In the genomic region with DNA sequence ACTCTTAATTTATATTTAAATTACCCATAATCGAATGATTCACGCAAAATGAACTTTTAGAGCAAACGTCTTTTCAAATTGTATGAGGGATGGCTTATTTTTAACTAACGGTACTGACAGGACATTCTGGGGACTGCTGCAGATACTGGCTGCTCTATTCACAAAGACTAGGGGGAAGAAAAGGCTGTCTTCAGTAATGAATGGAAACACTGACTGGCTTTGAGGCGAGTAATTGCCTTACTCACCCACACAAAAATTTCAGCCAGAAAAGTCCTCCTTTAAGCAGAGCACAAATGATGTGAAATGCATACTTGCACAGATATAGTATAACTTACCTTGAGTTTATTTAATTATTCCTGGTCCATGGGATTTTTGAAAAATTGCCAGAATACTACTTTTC, we compare ENCODE assay signal across 22 cellular contexts.
A peak's percentile ranks its signal among the peaks of the same experiment; 100 is the strongest.
DNase-seq lines count a peak whose midpoint lies in the region; ATAC-seq and TF ChIP-seq lines count a peak whose summit lies in the region.
"Had no signal": no experiment of that assay in that cellular context is flagged by ENCODE, and none has a peak within 500 bp of the region (broad histone marks: within the 10 kb centered on the region; RNA-seq: fewer than 3 reads in every experiment).

No MANE protein-coding gene starts in this region.

- in situ Hi-C loops in ACHN (cut with HindIII; ENCODE audit: low pct_ligation_motif_present, low pct_unique_long_range_greater_than_20kb, low sequenced_read_pairs): no loop called here

- 74 to 88% methylated on average over 4 to 5 of the region's 5 CpGs for WGBS in endodermal cell (ENCODE audit: insufficient coverage in 1 of 2, insufficient read length in 1 of 2), 2 experiments
- WGBS in mesendoderm (ENCODE audit: extremely low coverage, insufficient coverage, low lambda C conversion rate): no CpG with 5 or more reads among the region's 5 CpGs

- H3K27me3 ChIP-seq in NT2/D1 (ENCODE audit: insufficient read depth, insufficient read length): no peaks in the 10 kb centered on the region
- H3K27me3 ChIP-seq in endodermal cell (ENCODE audit: control insufficient read depth, insufficient read depth, low read length, poor library complexity, severe bottlenecking): no peaks in the 10 kb centered on the region
- no peaks in the 10 kb centered on the region for H3K27me3 ChIP-seq in mesendoderm (ENCODE audit: insufficient read depth, low read length, poor library complexity)
- H3K27me3 ChIP-seq: MG63, SJSA1 had no signal

- H3K4me3 ChIP-seq in NT2/D1 (ENCODE audit: insufficient read length, low read depth) (no peak overlapping the region), endodermal cell (ENCODE audit: low read length) (no peak overlapping the region), mesendoderm (ENCODE audit: low read length) (no peak overlapping the region)
- H3K4me3 ChIP-seq: K562, MG63, SJSA1 had no signal

- no peak overlapping the region for H2AK5ac ChIP-seq in mesendoderm (ENCODE audit: low read length)

- H3K9me3 ChIP-seq in NT2/D1 (ENCODE audit: insufficient read depth, low read length) (no peaks in the 10 kb centered on the region), endodermal cell (ENCODE audit: control insufficient read depth, low read length) (no peaks in the 10 kb centered on the region)
- H3K9me3 ChIP-seq: MG63, SJSA1 had no signal

- H3K79me1 ChIP-seq in mesendoderm (ENCODE audit: low read length): no peaks in the 10 kb centered on the region

- DNase-seq in NT2/D1 (ENCODE audit: low read depth, low spot score) (peak; percentile 6), endodermal cell (no peak), mesendoderm (peak; percentile 40), retina (peak; percentile 21), OCI-M2 (lab: John Stamatoyannopoulos, UW; ENCODE audit: unreplicated experiment) (no peak), ACHN (no peak)
- DNase-seq: CD8-positive, alpha-beta memory T cell; DMS53; GDM1; MG63; NCI-H1417; NCI-H1694 treated with DMSO at 0.1 percent for 48 hours; NCI-H2107; NCI-H510A treated with DMSO at 0.1 percent for 48 hours; NCI-H774; NK-92 treated with Interleukin-12 subunit alpha and Interleukin-12 subunit beta, amount 100 ng/mL, for 24 hours had no signal

- no peaks in the 10 kb centered on the region for H3K36me3 Mint-ChIP-seq in endodermal cell (ENCODE audit: low read depth)
- H3K36me3 Mint-ChIP-seq: CD8-positive, alpha-beta memory T cell had no signal

- no peak overlapping the region for H2BK5ac ChIP-seq in mesendoderm (ENCODE audit: low read length)

- H3K4me1 ChIP-seq in NT2/D1 (ENCODE audit: insufficient read depth, insufficient read length) (no peaks in the 10 kb centered on the region), endodermal cell (ENCODE audit: control insufficient read depth, insufficient read depth, low read length) (peaks cover 3% of the 10 kb centered on the region), mesendoderm (ENCODE audit: control insufficient read depth, low read depth, low read length) (no peaks in the 10 kb centered on the region)
- H3K4me1 ChIP-seq: SJSA1 had no signal

- H3K27ac ChIP-seq in endodermal cell (ENCODE audit: low read depth, low read length): peak overlapping the region; percentile 19
- no peak overlapping the region for H3K27ac ChIP-seq in mesendoderm (ENCODE audit: low read depth, low read length)
- H3K27ac ChIP-seq: C4-2B, SJSA1 had no signal

- no peak overlapping the region for H2BK120ac ChIP-seq in mesendoderm (ENCODE audit: low read depth, low read length)

- H3K36me3 ChIP-seq in NT2/D1 (ENCODE audit: insufficient read depth, insufficient read length, low read length): no peaks in the 10 kb centered on the region
- no peaks in the 10 kb centered on the region for H3K36me3 ChIP-seq in endodermal cell (ENCODE audit: control insufficient read depth, insufficient read depth, low read length)
- H3K36me3 ChIP-seq in mesendoderm (ENCODE audit: control insufficient read depth, insufficient read depth, low read length): no peaks in the 10 kb centered on the region
- H3K36me3 ChIP-seq: MG63, SJSA1 had no signal

- H3K79me2 ChIP-seq in mesendoderm (ENCODE audit: control insufficient read depth, insufficient read depth, low read length): no peaks in the 10 kb centered on the region

- no peak overlapping the region for H3K4ac ChIP-seq in mesendoderm (ENCODE audit: low read depth, low read length)

- no peak overlapping the region for H3K9ac ChIP-seq in NT2/D1 (ENCODE audit: insufficient read length, low read depth)
- H3K9ac ChIP-seq in endodermal cell (ENCODE audit: extremely low read depth, low read length, poor library complexity, severe bottlenecking): no peak overlapping the region
- H3K9ac ChIP-seq in mesendoderm (ENCODE audit: low read length): no peak overlapping the region

- H4K8ac ChIP-seq in mesendoderm (ENCODE audit: low read depth, low read length): no peak overlapping the region

- no peak for TF ChIP-seq CTCF in endodermal cell (conservative IDR thresholded peaks at IDR 0.05)

- H3K4me3 Mint-ChIP-seq in endodermal cell: no peak overlapping the region
- H3K4me3 Mint-ChIP-seq: CD8-positive, alpha-beta memory T cell had no signal

- no peaks in the 10 kb centered on the region for H3K9me3 Mint-ChIP-seq in endodermal cell

- no peak overlapping the region for H3K56ac ChIP-seq in mesendoderm (ENCODE audit: low read length)

- H3K23ac ChIP-seq in mesendoderm (ENCODE audit: low read length): no peak overlapping the region

- H3K4me2 ChIP-seq in mesendoderm (ENCODE audit: low read length): no peak overlapping the region

- no peak overlapping the region for H2BK15ac ChIP-seq in mesendoderm (replicated peaks; ENCODE audit: low read depth)

- no peaks in the 10 kb centered on the region for H3K27me3 Mint-ChIP-seq in endodermal cell (ENCODE audit: insufficient read depth)
- H3K27me3 Mint-ChIP-seq: CD8-positive, alpha-beta memory T cell had no signal

- no peaks in the 10 kb centered on the region for H3K4me1 Mint-ChIP-seq in endodermal cell
- H3K4me1 Mint-ChIP-seq: CD8-positive, alpha-beta memory T cell had no signal

- no peak for ATAC-seq in GM21526 (IDR thresholded peaks at IDR 0.05; ENCODE audit: low FRiP score, unreplicated experiment)
- ATAC-seq: HepG2, K562, Right ventricle myocardium inferior had no signal

- H4K5ac ChIP-seq in mesendoderm (ENCODE audit: low read length): no peak overlapping the region

- no peak overlapping the region for H3K18ac ChIP-seq in mesendoderm (ENCODE audit: low read length)

- no peak overlapping the region for H3K27ac Mint-ChIP-seq in endodermal cell
- H3K27ac Mint-ChIP-seq: CD8-positive, alpha-beta memory T cell had no signal

Comparison
In these comparisons a context has a peak if more than half of its experiments do, and no peak if none do; other contexts are left out.
1. DNase-seq: peak in NT2/D1 (single experiment), mesendoderm (single experiment) and retina (single experiment); none in endodermal cell (single experiment), OCI-M2 (single experiment) and ACHN (single experiment).